8 cellular contexts compared by ENCODE assay signal in the genomic region with DNA sequence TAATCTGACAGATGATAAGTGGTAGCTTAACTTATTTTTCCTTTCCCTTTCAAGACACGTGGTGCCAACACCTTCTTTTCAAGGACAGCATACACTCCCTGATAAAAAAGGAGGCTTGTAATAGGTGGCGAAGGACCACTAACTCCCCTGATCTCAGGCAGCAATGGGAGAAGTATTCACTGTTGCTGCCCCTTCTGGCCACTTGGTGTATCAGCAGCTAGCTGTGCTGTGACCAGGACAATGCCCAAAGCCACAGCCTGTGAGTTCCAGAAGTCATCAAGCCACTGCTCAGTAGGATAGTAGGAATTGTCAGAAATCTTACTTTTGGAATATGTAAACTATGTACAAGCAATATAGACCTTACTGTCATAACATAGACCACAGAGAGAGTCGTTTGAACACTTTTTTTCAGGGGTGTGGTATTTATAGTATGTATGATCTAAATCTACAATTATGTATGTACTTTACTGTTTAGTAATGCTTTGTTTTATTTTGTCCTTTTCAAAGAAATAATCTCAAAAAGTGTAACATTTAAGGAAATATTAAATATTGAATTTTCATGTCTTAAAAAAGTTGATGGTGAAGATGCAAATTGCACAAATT.
DNase-seq lines count a peak whose midpoint lies in the region; ATAC-seq and TF ChIP-seq lines count a peak whose summit lies in the region.

No MANE protein-coding gene starts in this region.

- H3K36me3 Mint-ChIP-seq in activated naive CD4-positive, alpha-beta T cell treated with anti-CD3 and anti-CD28 coated beads for 36 hours (ENCODE audit: low read depth), result no peaks in the 10 kb centered on the region

- no peaks in the 10 kb centered on the region for H3K9me3 Mint-ChIP-seq in activated naive CD4-positive, alpha-beta T cell treated with anti-CD3 and anti-CD28 coated beads for 36 hours

- H3K79me2 ChIP-seq in hepatocyte, result no peaks in the 10 kb centered on the region

- H3K36me3 ChIP-seq in hepatocyte (replicated peaks; ENCODE audit: insufficient read depth, low read depth), result no peaks in the 10 kb centered on the region

- H3K4me3 Mint-ChIP-seq in activated naive CD4-positive, alpha-beta T cell treated with anti-CD3 and anti-CD28 coated beads for 36 hours, result no peak overlapping the region

- H2AFZ ChIP-seq in hepatocyte, result no peak overlapping the region

- H3K27me3 ChIP-seq in hepatocyte, result peaks cover 1% of the 10 kb centered on the region

- H3K4me3 ChIP-seq in hepatocyte, result no peak overlapping the region

- intact Hi-C loops in activated naive CD4-positive, alpha-beta T cell treated with anti-CD3 and anti-CD28 coated beads for 36 hours (cut with micrococcal nuclease), result no loop called here

- no peak overlapping the region for H3K27ac Mint-ChIP-seq in activated naive CD4-positive, alpha-beta T cell treated with anti-CD3 and anti-CD28 coated beads for 36 hours

- no peaks in the 10 kb centered on the region for H4K20me1 ChIP-seq in hepatocyte (ENCODE audit: insufficient read depth, poor library complexity, severe bottlenecking)

- CTCF ChIA-PET in activated naive CD4-positive, alpha-beta T cell treated with anti-CD3 and anti-CD28 coated beads for 36 hours (lab: Charles Lee), result interaction anchor here (0.6 to 1.7 kb wide), 7 partner anchors 17 to 286 kb away, joined by 3 to 6 read pairs (median 3); no protein-coding TSS in a partner anchor

- peak; percentile 6 for DNase-seq in activated naive CD4-positive, alpha-beta T cell treated with anti-CD3 and anti-CD28 coated beads for 36 hours
- DNase-seq in activated naive CD4-positive, alpha-beta T cell treated with anti-CD3 and anti-CD28 coated beads, Interleukin-2, amount 50 U/mL, for 16 hours, result no peak
- DNase-seq in hepatocyte (ENCODE audit: low spot score) (peak; percentile 66), MV-4-11 (lab: John Stamatoyannopoulos, UW) (no peak)
- DNase-seq in activated naive CD4-positive, alpha-beta T cell treated with Interleukin-2 at 50 U/mL for 16 hours, result no peak

- TF ChIP-seq CTCF in hepatocyte (IDR thresholded peaks at IDR 0.05; ENCODE audit: poor library complexity), result peak; percentile 57

- 25% methylated on average over 3 of the region's 3 CpGs for WGBS in hepatocyte (ENCODE audit: low lambda C conversion rate, missing lambda C conversion rate)

- ATAC-seq in GM19463 (IDR thresholded peaks at IDR 0.05; ENCODE audit: unreplicated experiment), result peak; percentile 86
- peak; percentile 46 for ATAC-seq in HG03469 (IDR thresholded peaks at IDR 0.05; ENCODE audit: unreplicated experiment)
- ATAC-seq in SK-N-SH treated with all-trans-retinoic acid at 6 μM for 48 hours, result peak; percentile 98

- H3K9me3 ChIP-seq in hepatocyte (ENCODE audit: low read depth), result no peaks in the 10 kb centered on the region

- no peaks in the 10 kb centered on the region for H3K9me2 ChIP-seq in hepatocyte (replicated peaks; ENCODE audit: insufficient read depth)

- no peaks in the 10 kb centered on the region for H3K4me1 Mint-ChIP-seq in activated naive CD4-positive, alpha-beta T cell treated with anti-CD3 and anti-CD28 coated beads for 36 hours (ENCODE audit: low read depth)

- H3K27ac ChIP-seq in hepatocyte, result no peak overlapping the region

- no peaks in the 10 kb centered on the region for H3K4me1 ChIP-seq in hepatocyte (ENCODE audit: insufficient read depth)

- no peak overlapping the region for H3K4me2 ChIP-seq in hepatocyte

- H3K27me3 Mint-ChIP-seq in activated naive CD4-positive, alpha-beta T cell treated with anti-CD3 and anti-CD28 coated beads for 36 hours (ENCODE audit: low read depth), result peaks cover 14% of the 10 kb centered on the region

TF ChIP-seq in SK-N-SH treated with all-trans-retinoic acid at 6 μM for 48 hours, 23 proteins besides CTCF, POLR2A, EP300 and RAD21:
- TF ChIP-seq BACH2 (CRISPR knock-in tag; IDR thresholded peaks at IDR 0.05; ENCODE audit: borderline replicate concordance) (no peak), GLIS3 (CRISPR knock-in tag; IDR thresholded peaks at IDR 0.05) (no peak), ARNTL (CRISPR knock-in tag; IDR thresholded peaks at IDR 0.05; ENCODE audit: borderline replicate concordance, low read depth) (no peak), ESRRG (CRISPR knock-in tag; IDR thresholded peaks at IDR 0.05) (no peak), TOX (CRISPR knock-in tag; IDR thresholded peaks at IDR 0.05; ENCODE audit: borderline replicate concordance) (no peak), ZFP30 (CRISPR knock-in tag; IDR thresholded peaks at IDR 0.05) (no peak), ZNF70 (CRISPR knock-in tag; IDR thresholded peaks at IDR 0.05) (no peak), ZFP3 (CRISPR knock-in tag; IDR thresholded peaks at IDR 0.05) (no peak), RARB (CRISPR knock-in tag; IDR thresholded peaks at IDR 0.05) (no peak), SNAI2 (CRISPR knock-in tag; IDR thresholded peaks at IDR 0.05) (no peak)
- TF ChIP-seq, protein P1, sequence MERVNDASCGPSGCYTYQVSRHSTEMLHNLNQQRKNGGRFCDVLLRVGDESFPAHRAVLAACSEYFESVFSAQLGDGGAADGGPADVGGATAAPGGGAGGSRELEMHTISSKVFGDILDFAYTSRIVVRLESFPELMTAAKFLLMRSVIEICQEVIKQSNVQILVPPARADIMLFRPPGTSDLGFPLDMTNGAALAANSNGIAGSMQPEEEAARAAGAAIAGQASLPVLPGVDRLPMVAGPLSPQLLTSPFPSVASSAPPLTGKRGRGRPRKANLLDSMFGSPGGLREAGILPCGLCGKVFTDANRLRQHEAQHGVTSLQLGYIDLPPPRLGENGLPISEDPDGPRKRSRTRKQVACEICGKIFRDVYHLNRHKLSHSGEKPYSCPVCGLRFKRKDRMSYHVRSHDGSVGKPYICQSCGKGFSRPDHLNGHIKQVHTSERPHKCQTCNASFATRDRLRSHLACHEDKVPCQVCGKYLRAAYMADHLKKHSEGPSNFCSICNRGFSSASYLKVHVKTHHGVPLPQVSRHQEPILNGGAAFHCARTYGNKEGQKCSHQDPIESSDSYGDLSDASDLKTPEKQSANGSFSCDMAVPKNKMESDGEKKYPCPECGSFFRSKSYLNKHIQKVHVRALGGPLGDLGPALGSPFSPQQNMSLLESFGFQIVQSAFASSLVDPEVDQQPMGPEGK (CRISPR knock-in tag; IDR thresholded peaks at IDR 0.05; ENCODE audit: borderline replicate concordance), result no peak
- TF ChIP-seq, protein P2, sequence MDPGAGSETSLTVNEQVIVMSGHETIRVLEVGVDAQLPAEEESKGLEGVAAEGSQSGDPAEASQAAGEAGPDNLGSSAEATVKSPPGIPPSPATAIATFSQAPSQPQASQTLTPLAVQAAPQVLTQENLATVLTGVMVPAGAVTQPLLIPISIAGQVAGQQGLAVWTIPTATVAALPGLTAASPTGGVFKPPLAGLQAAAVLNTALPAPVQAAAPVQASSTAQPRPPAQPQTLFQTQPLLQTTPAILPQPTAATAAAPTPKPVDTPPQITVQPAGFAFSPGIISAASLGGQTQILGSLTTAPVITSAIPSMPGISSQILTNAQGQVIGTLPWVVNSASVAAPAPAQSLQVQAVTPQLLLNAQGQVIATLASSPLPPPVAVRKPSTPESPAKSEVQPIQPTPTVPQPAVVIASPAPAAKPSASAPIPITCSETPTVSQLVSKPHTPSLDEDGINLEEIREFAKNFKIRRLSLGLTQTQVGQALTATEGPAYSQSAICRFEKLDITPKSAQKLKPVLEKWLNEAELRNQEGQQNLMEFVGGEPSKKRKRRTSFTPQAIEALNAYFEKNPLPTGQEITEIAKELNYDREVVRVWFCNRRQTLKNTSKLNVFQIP (CRISPR knock-in tag; IDR thresholded peaks at IDR 0.05; ENCODE audit: borderline replicate concordance, low read depth), result no peak
- TF ChIP-seq, protein P3, sequence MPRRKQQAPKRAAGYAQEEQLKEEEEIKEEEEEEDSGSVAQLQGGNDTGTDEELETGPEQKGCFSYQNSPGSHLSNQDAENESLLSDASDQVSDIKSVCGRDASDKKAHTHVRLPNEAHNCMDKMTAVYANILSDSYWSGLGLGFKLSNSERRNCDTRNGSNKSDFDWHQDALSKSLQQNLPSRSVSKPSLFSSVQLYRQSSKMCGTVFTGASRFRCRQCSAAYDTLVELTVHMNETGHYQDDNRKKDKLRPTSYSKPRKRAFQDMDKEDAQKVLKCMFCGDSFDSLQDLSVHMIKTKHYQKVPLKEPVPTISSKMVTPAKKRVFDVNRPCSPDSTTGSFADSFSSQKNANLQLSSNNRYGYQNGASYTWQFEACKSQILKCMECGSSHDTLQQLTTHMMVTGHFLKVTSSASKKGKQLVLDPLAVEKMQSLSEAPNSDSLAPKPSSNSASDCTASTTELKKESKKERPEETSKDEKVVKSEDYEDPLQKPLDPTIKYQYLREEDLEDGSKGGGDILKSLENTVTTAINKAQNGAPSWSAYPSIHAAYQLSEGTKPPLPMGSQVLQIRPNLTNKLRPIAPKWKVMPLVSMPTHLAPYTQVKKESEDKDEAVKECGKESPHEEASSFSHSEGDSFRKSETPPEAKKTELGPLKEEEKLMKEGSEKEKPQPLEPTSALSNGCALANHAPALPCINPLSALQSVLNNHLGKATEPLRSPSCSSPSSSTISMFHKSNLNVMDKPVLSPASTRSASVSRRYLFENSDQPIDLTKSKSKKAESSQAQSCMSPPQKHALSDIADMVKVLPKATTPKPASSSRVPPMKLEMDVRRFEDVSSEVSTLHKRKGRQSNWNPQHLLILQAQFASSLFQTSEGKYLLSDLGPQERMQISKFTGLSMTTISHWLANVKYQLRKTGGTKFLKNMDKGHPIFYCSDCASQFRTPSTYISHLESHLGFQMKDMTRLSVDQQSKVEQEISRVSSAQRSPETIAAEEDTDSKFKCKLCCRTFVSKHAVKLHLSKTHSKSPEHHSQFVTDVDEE (CRISPR knock-in tag; IDR thresholded peaks at IDR 0.05), result no peak

Comparison
In these comparisons a context has a peak if more than half of its experiments do, and no peak if none do; other contexts are left out.
1. DNase-seq: peak in activated naive CD4-positive, alpha-beta T cell treated with anti-CD3 and anti-CD28 coated beads for 36 hours (single experiment) and hepatocyte (single experiment); none in activated naive CD4-positive, alpha-beta T cell treated with anti-CD3 and anti-CD28 coated beads, Interleukin-2, amount 50 U/mL, for 16 hours (single experiment), MV-4-11 (single experiment) and activated naive CD4-positive, alpha-beta T cell treated with Interleukin-2 at 50 U/mL for 16 hours (single experiment).
2. ATAC-seq: peak in every context shown above with its lines; median percentile 98 in SK-N-SH treated with all-trans-retinoic acid at 6 μM for 48 hours; 86 in GM19463; 46 in HG03469.